1 cellular context compared by ENCODE assay signal in the genomic region with DNA sequence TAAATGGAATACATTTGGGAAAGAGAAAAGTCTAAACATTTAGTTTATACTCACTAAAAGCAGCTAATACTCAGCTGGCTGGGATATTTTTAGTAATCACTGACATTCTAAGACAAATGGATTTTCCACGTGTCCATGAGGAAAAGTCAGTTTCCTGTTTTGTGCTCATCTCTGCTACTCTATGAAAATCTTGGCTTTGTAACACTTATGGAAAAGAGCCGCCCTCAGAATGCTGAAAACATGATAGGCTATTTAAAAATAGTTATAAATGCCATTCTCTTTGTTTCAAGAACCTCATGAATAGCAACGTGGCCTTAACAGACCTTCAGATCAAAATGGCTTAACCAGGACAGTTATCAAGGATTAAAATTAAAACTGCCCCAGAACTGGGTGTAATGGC.
TF ChIP-seq lines count a peak whose summit lies in the region.

No MANE protein-coding gene starts in this region.

TF ChIP-seq in IMR-90, 13 proteins besides CTCF, POLR2A, EP300 and RAD21:
- no peak for TF ChIP-seq BHLHE40 (IDR thresholded peaks at IDR 0.05; ENCODE audit: low read depth, low read length)
- no peak for TF ChIP-seq RCOR1 (IDR thresholded peaks at IDR 0.05; ENCODE audit: insufficient replicate concordance, low read length)
- TF ChIP-seq, protein P1, sequence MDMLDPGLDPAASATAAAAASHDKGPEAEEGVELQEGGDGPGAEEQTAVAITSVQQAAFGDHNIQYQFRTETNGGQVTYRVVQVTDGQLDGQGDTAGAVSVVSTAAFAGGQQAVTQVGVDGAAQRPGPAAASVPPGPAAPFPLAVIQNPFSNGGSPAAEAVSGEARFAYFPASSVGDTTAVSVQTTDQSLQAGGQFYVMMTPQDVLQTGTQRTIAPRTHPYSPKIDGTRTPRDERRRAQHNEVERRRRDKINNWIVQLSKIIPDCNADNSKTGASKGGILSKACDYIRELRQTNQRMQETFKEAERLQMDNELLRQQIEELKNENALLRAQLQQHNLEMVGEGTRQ (IDR thresholded peaks at IDR 0.05; ENCODE audit: low read depth, low read length): no peak
